In genomic region chr16:49635591-49636581, GRCh38 we compare ENCODE assay signal across 18 cellular contexts.
"Had no signal": no experiment of that assay in that cellular context is flagged by ENCODE, and none has a peak within 500 bp of the region (broad histone marks: within the 10 kb centered on the region; RNA-seq: fewer than 3 reads in every experiment).

No MANE protein-coding gene starts in this region.

- H3K27ac Mint-ChIP-seq: naive B cell; stimulated activated memory B cell treated with anti-CD40 and anti-IgM and Interleukin-4, amounts not matched to agents 10 μg/mL and 1 μg/mL and 100 μg/mL, for 72 hours; stimulated activated naive CD8-positive, alpha-beta T cell treated with anti-CD3 and anti-CD28 coated beads, Interleukin-15, Interleukin-2, amounts not matched to agents 100 ng/mL and 50 ng/mL, for 24 hours had no signal

- H3K4me3 ChIP-seq: colonic mucosa, hepatocyte, ovary, tibial nerve, upper lobe of right lung, vagina had no signal

- H3K27me3 ChIP-seq: colonic mucosa, hepatocyte, ovary, tibial nerve, upper lobe of right lung, vagina had no signal

- H3K4me1 Mint-ChIP-seq: stimulated activated memory B cell treated with anti-CD40 and anti-IgM and Interleukin-4, amounts not matched to agents 10 μg/mL and 1 μg/mL and 100 μg/mL, for 72 hours had no signal

- H3K9me3 Mint-ChIP-seq: stimulated activated memory B cell treated with anti-CD40 and anti-IgM and Interleukin-4, amounts not matched to agents 10 μg/mL and 1 μg/mL and 100 μg/mL, for 72 hours; stimulated activated naive CD8-positive, alpha-beta T cell treated with anti-CD3 and anti-CD28 coated beads, Interleukin-15, Interleukin-2, amounts not matched to agents 100 ng/mL and 50 ng/mL, for 24 hours had no signal

- DNase-seq: colonic mucosa; effector CD4-positive, alpha-beta T cell; foreskin melanocyte; kidney glomerular epithelial cell; mesendoderm; naive B cell; small intestine; stimulated activated CD4-positive, alpha-beta T cell treated with anti-CD3 and anti-CD28 coated beads, Interleukin-1b, Interleukin-23, amount 100 ng/mL, for 48 hours; stimulated activated CD4-positive, alpha-beta T cell treated with anti-CD3 and anti-CD28 coated beads, Interleukin-4, amount 100 ng/mL, for 24 hours; upper lobe of right lung had no signal

- H3K36me3 Mint-ChIP-seq: naive B cell; stimulated activated memory B cell treated with anti-CD40 and anti-IgM and Interleukin-4, amounts not matched to agents 10 μg/mL and 1 μg/mL and 100 μg/mL, for 72 hours had no signal

- H3K4me2 ChIP-seq: hepatocyte had no signal

- H3K4me1 ChIP-seq: colonic mucosa had no signal

- ATAC-seq: right cardiac atrium; stimulated activated memory B cell treated with anti-CD40 and anti-IgM and Interleukin-4, amounts not matched to agents 10 μg/mL and 1 μg/mL and 100 μg/mL, for 72 hours; upper lobe of right lung had no signal

- H3K27ac ChIP-seq: colonic mucosa, hepatocyte, ovary, tibial nerve, upper lobe of right lung, vagina had no signal

- H3K36me3 ChIP-seq: colonic mucosa, ovary, upper lobe of right lung had no signal

- H3K9me3 ChIP-seq: colonic mucosa, ovary, tibial nerve, upper lobe of right lung, vagina had no signal

- H3K4me3 Mint-ChIP-seq: stimulated activated memory B cell treated with anti-CD40 and anti-IgM and Interleukin-4, amounts not matched to agents 10 μg/mL and 1 μg/mL and 100 μg/mL, for 72 hours; stimulated activated naive CD8-positive, alpha-beta T cell treated with anti-CD3 and anti-CD28 coated beads, Interleukin-15, Interleukin-2, amounts not matched to agents 100 ng/mL and 50 ng/mL, for 24 hours had no signal

- H3K27me3 Mint-ChIP-seq: progenitor cell of endocrine pancreas had no signal

- H2AFZ ChIP-seq: hepatocyte had no signal
